Comparison of ENCODE assay signal across 13 cellular contexts in the genomic region with DNA sequence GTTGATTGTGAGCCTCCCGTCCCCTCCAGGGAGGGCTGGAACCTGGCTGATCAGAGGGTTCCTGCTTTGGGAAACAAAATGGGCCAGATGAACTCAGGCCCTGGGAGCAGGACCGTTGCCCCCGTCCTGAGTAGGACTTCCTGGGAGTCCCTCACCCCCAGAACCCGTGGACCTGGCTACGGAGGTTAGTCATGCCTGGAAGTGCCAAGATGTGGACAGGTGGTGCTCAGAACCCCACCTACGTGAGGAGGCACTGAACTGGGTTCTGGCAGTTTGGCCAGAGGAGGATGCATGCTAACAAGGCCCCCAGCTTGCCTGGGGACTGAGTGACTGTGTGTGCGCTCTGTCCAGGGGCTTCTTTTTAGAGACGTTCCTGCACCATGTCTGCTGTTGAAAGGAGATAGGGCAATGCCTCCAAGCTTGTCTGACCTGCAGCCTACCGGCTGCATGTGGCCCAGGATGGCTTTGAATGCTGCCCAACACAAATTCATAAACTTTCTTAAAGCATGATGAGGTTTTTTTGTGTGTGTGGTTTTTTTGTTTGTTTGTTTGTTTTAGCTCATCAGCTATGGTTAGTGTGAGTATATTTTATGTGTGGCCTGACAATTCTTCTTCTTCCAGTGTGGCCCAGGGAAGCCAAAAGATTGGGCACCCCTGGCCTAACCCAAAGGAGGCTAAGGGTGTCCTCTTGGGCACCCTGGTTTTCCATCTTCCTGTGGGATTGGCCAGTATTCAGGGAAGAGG. TPM values are rescaled to one million over a fixed set of nuclear protein-coding genes. Genes with fewer than 3 reads are reported as not detected.
DNase-seq lines count a peak whose midpoint lies in the region; ATAC-seq and TF ChIP-seq lines count a peak whose summit lies in the region.
"Had no signal": no experiment of that assay in that cellular context is flagged by ENCODE, and none has a peak within 500 bp of the region (broad histone marks: within the 10 kb centered on the region; RNA-seq: fewer than 3 reads in every experiment).

No MANE protein-coding gene starts in this region.

- DNase-seq in right atrium auricular region (ENCODE audit: low spot score) (no peak), Right ventricle myocardium superior (no peak), colonic mucosa (no peak), neural crest cell (ENCODE audit: low read depth, low spot score) (no peak), NCI-H524 treated with DMSO at 0.1 percent for 48 hours (lab: John Stamatoyannopoulos, UW) (no peak), NCI-H2107 treated with DMSO at 0.1 percent for 48 hours (lab: John Stamatoyannopoulos, UW; ENCODE audit: unreplicated experiment) (no peak)
- DNase-seq in stimulated activated CD4-positive, alpha-beta T cell treated with anti-CD3 and anti-CD28 coated beads, Interleukin-15, amount 100 ng/mL, for 24 hours: no peak
- no peak for DNase-seq in effector memory CD4-positive, alpha-beta T cell
- DNase-seq: naive thymus-derived CD4-positive, alpha-beta T cell had no signal

- H3K27me3 Mint-ChIP-seq in neural crest cell (ENCODE audit: low read depth): peaks cover 6% of the 10 kb centered on the region

- no peaks in the 10 kb centered on the region for H3K36me3 ChIP-seq in right atrium auricular region
- no peaks in the 10 kb centered on the region for H3K36me3 ChIP-seq in colonic mucosa
- no peaks in the 10 kb centered on the region for H3K36me3 ChIP-seq in effector memory CD4-positive, alpha-beta T cell (ENCODE audit: control insufficient read depth, insufficient read depth, low read length)
- H3K36me3 ChIP-seq: tibial nerve had no signal

- TF ChIP-seq CTCF in right atrium auricular region (IDR thresholded peaks at IDR 0.05): no peak
- TF ChIP-seq CTCF in colonic mucosa (IDR thresholded peaks at IDR 0.05): no peak
- no peak for TF ChIP-seq CTCF in neural crest cell (conservative IDR thresholded peaks at IDR 0.05)

- H3K4me1 ChIP-seq in right atrium auricular region (peaks cover 0 to 83% of the 10 kb centered on the region in 2 donors), colonic mucosa (peaks cover 14% of the 10 kb centered on the region)
- H3K4me1 ChIP-seq in effector memory CD4-positive, alpha-beta T cell (ENCODE audit: control insufficient read depth, insufficient read depth, low read length, poor library complexity, severe bottlenecking): peaks cover 11% of the 10 kb centered on the region

- intact Hi-C loops in Right ventricle myocardium superior (cut with DNase I) (no loop called here), colonic mucosa (cut with DNase I) (no loop called here)

- no peaks in the 10 kb centered on the region for H3K9me3 Mint-ChIP-seq in neural crest cell
- H3K9me3 Mint-ChIP-seq: activated naive CD4-positive, alpha-beta T cell treated with anti-CD3 and anti-CD28 coated beads, Interleukin-2, amount 50 U/mL, for 24 hours; central memory CD8-positive, alpha-beta T cell; naive thymus-derived CD4-positive, alpha-beta T cell; T-helper 2 cell treated with Interferon-gamma antibody and Interleukin-4, amounts not matched to agents 5 μg/mL and 100 μg/mL, for 36 hours had no signal

- peaks cover 78% of the 10 kb centered on the region for H3K4me1 Mint-ChIP-seq in neural crest cell

- peak overlapping the region; percentile 92 for H3K4me3 Mint-ChIP-seq in neural crest cell
- H3K4me3 Mint-ChIP-seq: T-helper 2 cell treated with Interferon-gamma antibody and Interleukin-4, amounts not matched to agents 5 μg/mL and 100 μg/mL, for 36 hours had no signal

- H3K9me3 ChIP-seq in right atrium auricular region (no peaks in the 10 kb centered on the region), colonic mucosa (no peaks in the 10 kb centered on the region)
- H3K9me3 ChIP-seq in effector memory CD4-positive, alpha-beta T cell (ENCODE audit: control insufficient read depth, low read length): no peaks in the 10 kb centered on the region
- H3K9me3 ChIP-seq: tibial nerve had no signal

- no peaks in the 10 kb centered on the region for H3K36me3 Mint-ChIP-seq in neural crest cell (ENCODE audit: low read depth)
- H3K36me3 Mint-ChIP-seq: activated naive CD4-positive, alpha-beta T cell treated with anti-CD3 and anti-CD28 coated beads, Interleukin-2, amount 50 U/mL, for 24 hours; naive thymus-derived CD4-positive, alpha-beta T cell had no signal

- H3K27ac Mint-ChIP-seq in neural crest cell (ENCODE audit: unreplicated experiment): peak overlapping the region; percentile 27
- H3K27ac Mint-ChIP-seq: activated naive CD4-positive, alpha-beta T cell treated with anti-CD3 and anti-CD28 coated beads, Interleukin-2, amount 50 U/mL, for 24 hours; naive thymus-derived CD4-positive, alpha-beta T cell; T-helper 2 cell treated with Interferon-gamma antibody and Interleukin-4, amounts not matched to agents 5 μg/mL and 100 μg/mL, for 36 hours had no signal

- H3K27ac ChIP-seq in right atrium auricular region: peak overlapping the region; percentile 74 to 80
- H3K27ac ChIP-seq in colonic mucosa: peak overlapping the region; percentile 90
- H3K27ac ChIP-seq in effector memory CD4-positive, alpha-beta T cell (ENCODE audit: insufficient read depth, low read length, poor library complexity, severe bottlenecking): no peak overlapping the region

- H3K27me3 ChIP-seq in right atrium auricular region (no peaks in the 10 kb centered on the region), colonic mucosa (no peaks in the 10 kb centered on the region)
- peaks cover 36% of the 10 kb centered on the region for H3K27me3 ChIP-seq in effector memory CD4-positive, alpha-beta T cell (replicated peaks; ENCODE audit: control insufficient read depth, insufficient read depth, low read length, poor library complexity, severe bottlenecking)

- H3K4me3 ChIP-seq in right atrium auricular region (no peak overlapping the region), colonic mucosa (no peak overlapping the region)
- H3K4me3 ChIP-seq in effector memory CD4-positive, alpha-beta T cell (ENCODE audit: insufficient read depth, low read depth, low read length, poor library complexity, severe bottlenecking): no peak overlapping the region
- H3K4me3 ChIP-seq: tibial nerve had no signal

- H3K9ac ChIP-seq in colonic mucosa (ENCODE audit: low read depth in 2 of 2, low read length in 2 of 2): peak overlapping the region; percentile 39 to 64

- ATAC-seq in Right ventricle myocardium superior (ENCODE audit: poor library complexity): no peak
- ATAC-seq: naive thymus-derived CD4-positive, alpha-beta T cell had no signal

RNA-seq across cellular contexts. Expression of a gene that starts 1.8 kb away (rescaled TPM):
- total RNA-seq in right atrium auricular region: 10 to 100 TPM; 38.0 to 47.0 TPM
- 44.7 TPM for total RNA-seq in Right ventricle myocardium superior
- 100 to 1,000 TPM; 126 to 130 TPM for total RNA-seq in colonic mucosa
- 46.4 and 48.3 TPM in 2 replicates for total RNA-seq in neural crest cell
